ENCODE assay signal across 8 cellular contexts in genomic region chrX:19683358-19683757, GRCh38.
A peak's percentile ranks its signal among the peaks of the same experiment; 100 is the strongest.
DNase-seq lines count a peak whose midpoint lies in the region; ATAC-seq and TF ChIP-seq lines count a peak whose summit lies in the region.

No MANE protein-coding gene starts in this region.

- POLR2A ChIA-PET in CD4-positive, alpha-beta T cell (lab: Charles Lee): interaction anchor here (1.0 kb wide), 1 partner anchor 9 kb away, joined by 4 read pairs; no protein-coding TSS in a partner anchor

- TF ChIP-seq CTCF in CD4-positive, alpha-beta T cell (IDR thresholded peaks at IDR 0.05): no peak
- TF ChIP-seq CTCF in mesothelial cell of epicardium (IDR thresholded peaks at IDR 0.05; ENCODE audit: unreplicated experiment): no peak

- CTCF ChIA-PET in CD4-positive, alpha-beta T cell (lab: Charles Lee): interaction anchor here (1.5 to 1.6 kb wide), 2 partner anchors 90 to 205 kb away, joined by 3 to 7 read pairs; partner anchors contain the start of gene SH3KBP1

- peak; percentile 39 for ATAC-seq in CD4-positive, alpha-beta T cell (ENCODE audit: poor library complexity)
- ATAC-seq in GM21737 (IDR thresholded peaks at IDR 0.05; ENCODE audit: unreplicated experiment): peak; percentile 23

- H3K4me1 Mint-ChIP-seq in CD4-positive, alpha-beta T cell (ENCODE audit: low read depth): peaks cover 84% of the 10 kb centered on the region
- H3K4me1 Mint-ChIP-seq in activated T-helper 1 cell treated with anti-CD3 and anti-CD28 coated beads, Interleukin-12 subunit alpha, Interleukin-12 subunit beta, Interleukin-2, Interleukin-4 antibody, amounts not matched to agents 30 ng/mL and 10 ng/mL and 1 ng/mL, durations not matched to agents 14 hours and 24 hours and 36 hours (ENCODE audit: low read depth): peaks cover 88% of the 10 kb centered on the region
- H3K4me1 Mint-ChIP-seq in mesothelial cell of epicardium: no peaks in the 10 kb centered on the region

- no peaks in the 10 kb centered on the region for H3K27me3 ChIP-seq in CD4-positive, alpha-beta T cell (ENCODE audit: control insufficient read depth, insufficient read depth, low read length)

- peak overlapping the region; percentile 73 for H3K27ac ChIP-seq in CD4-positive, alpha-beta T cell (ENCODE audit: low read depth, low read length)

- peak overlapping the region; percentile 91 for H3K27ac Mint-ChIP-seq in CD4-positive, alpha-beta T cell
- peak overlapping the region; percentile 98 for H3K27ac Mint-ChIP-seq in activated T-helper 1 cell treated with anti-CD3 and anti-CD28 coated beads, Interleukin-12 subunit alpha, Interleukin-12 subunit beta, Interleukin-2, Interleukin-4 antibody, amounts not matched to agents 30 ng/mL and 10 ng/mL and 1 ng/mL, durations not matched to agents 14 hours and 24 hours and 36 hours
- H3K27ac Mint-ChIP-seq in mesothelial cell of epicardium: peak overlapping the region; percentile 66

- peaks cover 74% of the 10 kb centered on the region for H3K36me3 Mint-ChIP-seq in CD4-positive, alpha-beta T cell (ENCODE audit: low read depth)
- peaks cover 43% of the 10 kb centered on the region for H3K36me3 Mint-ChIP-seq in activated T-helper 1 cell treated with anti-CD3 and anti-CD28 coated beads, Interleukin-12 subunit alpha, Interleukin-12 subunit beta, Interleukin-2, Interleukin-4 antibody, amounts not matched to agents 30 ng/mL and 10 ng/mL and 1 ng/mL, durations not matched to agents 14 hours and 24 hours and 36 hours (ENCODE audit: low read depth)
- peaks cover 4% of the 10 kb centered on the region for H3K36me3 Mint-ChIP-seq in mesothelial cell of epicardium

- no peaks in the 10 kb centered on the region for H3K9me3 ChIP-seq in CD4-positive, alpha-beta T cell (ENCODE audit: control insufficient read depth, low read length)

- DNase-seq in CD4-positive, alpha-beta T cell: no peak
- no peak for DNase-seq in activated T-helper 1 cell treated with anti-CD3 and anti-CD28 coated beads, Interleukin-12 subunit alpha, Interleukin-12 subunit beta, Interleukin-2, Interleukin-4 antibody, amounts not matched to agents 30 ng/mL and 10 ng/mL and 1 ng/mL, durations not matched to agents 14 hours and 24 hours and 36 hours (ENCODE audit: low spot score)
- DNase-seq in mesothelial cell of epicardium (ENCODE audit: low spot score in 2 of 2, unreplicated experiment in 2 of 2): no peak
- DNase-seq in occipital lobe (lab: John Stamatoyannopoulos, UW): no peak
- no peak for DNase-seq in activated effector memory CD4-positive, alpha-beta T cell treated with anti-CD3 and anti-CD28 coated beads, Interleukin-2, amount 50 U/mL, for 16 hours
- no peak for DNase-seq in AG08396 (ENCODE audit: low spot score)
- DNase-seq in NCI-H2081 (lab: John Stamatoyannopoulos, UW): no peak

- intact Hi-C loops in CD4-positive, alpha-beta T cell (cut with DNase I, micrococcal nuclease): loop anchor here in 1 of 2 experiments (2.0 to 5.0 kb wide), 2 partner anchors 64 to 205 kb away; no protein-coding TSS in a partner anchor
- intact Hi-C loops in activated T-helper 1 cell treated with anti-CD3 and anti-CD28 coated beads, Interleukin-12 subunit alpha, Interleukin-12 subunit beta, Interleukin-2, Interleukin-4 antibody, amounts not matched to agents 30 ng/mL and 10 ng/mL and 1 ng/mL, durations not matched to agents 14 hours and 24 hours and 36 hours (cut with micrococcal nuclease): loop anchor here (1.0 to 5.0 kb wide), 9 partner anchors 23 to 307 kb away; partner anchors contain the start of genes BCLAF3 and SH3KBP1

- peak overlapping the region; percentile 49 for H3K4me3 Mint-ChIP-seq in CD4-positive, alpha-beta T cell
- peak overlapping the region; percentile 59 for H3K4me3 Mint-ChIP-seq in activated T-helper 1 cell treated with anti-CD3 and anti-CD28 coated beads, Interleukin-12 subunit alpha, Interleukin-12 subunit beta, Interleukin-2, Interleukin-4 antibody, amounts not matched to agents 30 ng/mL and 10 ng/mL and 1 ng/mL, durations not matched to agents 14 hours and 24 hours and 36 hours
- no peak overlapping the region for H3K4me3 Mint-ChIP-seq in mesothelial cell of epicardium

- H3K9me3 Mint-ChIP-seq in CD4-positive, alpha-beta T cell: no peaks in the 10 kb centered on the region
- no peaks in the 10 kb centered on the region for H3K9me3 Mint-ChIP-seq in activated T-helper 1 cell treated with anti-CD3 and anti-CD28 coated beads, Interleukin-12 subunit alpha, Interleukin-12 subunit beta, Interleukin-2, Interleukin-4 antibody, amounts not matched to agents 30 ng/mL and 10 ng/mL and 1 ng/mL, durations not matched to agents 14 hours and 24 hours and 36 hours
- peaks cover 11% of the 10 kb centered on the region for H3K9me3 Mint-ChIP-seq in mesothelial cell of epicardium

- H3K27me3 Mint-ChIP-seq in CD4-positive, alpha-beta T cell: no peaks in the 10 kb centered on the region
- H3K27me3 Mint-ChIP-seq in activated T-helper 1 cell treated with anti-CD3 and anti-CD28 coated beads, Interleukin-12 subunit alpha, Interleukin-12 subunit beta, Interleukin-2, Interleukin-4 antibody, amounts not matched to agents 30 ng/mL and 10 ng/mL and 1 ng/mL, durations not matched to agents 14 hours and 24 hours and 36 hours (ENCODE audit: insufficient read depth): no peaks in the 10 kb centered on the region
- H3K27me3 Mint-ChIP-seq in mesothelial cell of epicardium (ENCODE audit: low read depth): no peaks in the 10 kb centered on the region
